Comparison of ENCODE assay signal across 24 cellular contexts in the genomic region with DNA sequence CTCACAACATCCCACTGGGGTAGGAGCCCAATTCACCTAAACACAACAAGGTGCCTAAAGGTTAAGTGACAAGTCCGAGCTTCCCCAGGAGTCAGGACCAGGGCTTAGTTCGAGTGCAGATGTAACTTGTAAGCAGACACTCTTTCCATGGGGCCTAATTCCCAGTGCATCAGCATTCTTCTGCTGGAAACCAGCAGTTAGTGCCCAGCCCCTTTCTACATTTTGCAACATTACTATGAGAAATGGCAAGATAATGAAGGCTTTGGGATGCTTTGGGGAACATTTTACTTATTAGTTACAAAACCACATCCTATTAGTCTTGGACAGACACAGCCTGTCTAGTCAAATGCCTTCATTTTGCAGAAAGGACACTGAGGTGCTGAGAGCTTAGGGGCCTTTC.
A peak's percentile ranks its signal among the peaks of the same experiment; 100 is the strongest.
DNase-seq lines count a peak whose midpoint lies in the region; ATAC-seq and TF ChIP-seq lines count a peak whose summit lies in the region.
"Had no signal": no experiment of that assay in that cellular context is flagged by ENCODE, and none has a peak within 500 bp of the region (broad histone marks: within the 10 kb centered on the region; RNA-seq: fewer than 3 reads in every experiment).

No MANE protein-coding gene starts in this region.

- no peaks in the 10 kb centered on the region for H4K20me1 ChIP-seq in osteoblast (ENCODE audit: insufficient read depth, low read length)
- peaks cover 6% of the 10 kb centered on the region for H4K20me1 ChIP-seq in H9 (ENCODE audit: control insufficient read depth, insufficient read depth, insufficient read length)

- no peaks in the 10 kb centered on the region; the same call in 1 of the 2 replicates for H3K27me3 Mint-ChIP-seq in H9 (ENCODE audit: low read depth)
- H3K27me3 Mint-ChIP-seq: CD4-positive, alpha-beta T cell; naive thymus-derived CD8-positive, alpha-beta T cell; stimulated activated naive CD8-positive, alpha-beta T cell treated with anti-CD3 and anti-CD28 coated beads, Interleukin-15, amount 100 ng/mL, for 72 hours had no signal

- H2AK5ac ChIP-seq in H9 (ENCODE audit: insufficient read length, low read length), result no peak overlapping the region

- no peak overlapping the region for H4K91ac ChIP-seq in H9 (ENCODE audit: insufficient read length, low read depth, low read length)

- no peak overlapping the region for H3K23ac ChIP-seq in H9 (ENCODE audit: insufficient read length, low read depth, low read length)

- H3K9ac ChIP-seq in H9 (ENCODE audit: extremely low read depth, insufficient read length, low read length), result no peak overlapping the region
- H3K9ac ChIP-seq: parathyroid adenoma had no signal

- H2BK5ac ChIP-seq in H9 (ENCODE audit: insufficient read length, low read length), result no peak overlapping the region

- H4K8ac ChIP-seq in H9 (replicated peaks; ENCODE audit: insufficient read length, low read depth, low read length), result no peak overlapping the region

- H3K4me3 ChIP-seq in AG04450 (ENCODE audit: low read depth, low read length) (no peak overlapping the region), fibroblast of mammary gland (ENCODE audit: control insufficient read depth, low read depth, low read length) (no peak overlapping the region), osteoblast (ENCODE audit: insufficient read depth, low read length) (no peak overlapping the region)

- no peak overlapping the region for H2BK20ac ChIP-seq in H9 (ENCODE audit: low read depth, low read length, poor library complexity, severe bottlenecking)

- peak overlapping the region; percentile 14 for H3K4me2 ChIP-seq in osteoblast (ENCODE audit: insufficient read depth, low read length)
- H3K4me2 ChIP-seq in H9 (ENCODE audit: insufficient read depth, insufficient read length, low read length), result no peak overlapping the region

- H3K4me1 ChIP-seq in osteoblast (ENCODE audit: insufficient read depth, low read length) (peaks cover 16% of the 10 kb centered on the region), H9 (ENCODE audit: insufficient read depth, low read length) (peaks cover 9% of the 10 kb centered on the region; the same call in 1 of the 2 replicates)

- H3K36me3 Mint-ChIP-seq in H9 (ENCODE audit: insufficient read depth in 1 of 3, low read depth in 3 of 3), result no peaks in the 10 kb centered on the region; a peak in 1 of 7 replicates
- H3K36me3 Mint-ChIP-seq: naive thymus-derived CD8-positive, alpha-beta T cell had no signal

- H3K27me3 ChIP-seq in AG04450 (ENCODE audit: control insufficient read depth, insufficient read depth, low read length) (no peaks in the 10 kb centered on the region), osteoblast (ENCODE audit: insufficient read depth, low read length) (no peaks in the 10 kb centered on the region), H9 (ENCODE audit: insufficient read depth, low read length) (no peaks in the 10 kb centered on the region)
- H3K27me3 ChIP-seq: brain microvascular endothelial cell had no signal

- no peak overlapping the region for H4K5ac ChIP-seq in H9 (ENCODE audit: insufficient read length, low read depth, low read length)

- no peak overlapping the region for H2BK120ac ChIP-seq in H9 (ENCODE audit: low read depth, low read length, poor library complexity, severe bottlenecking)

- H3K9me3 ChIP-seq in AG04450 (ENCODE audit: control insufficient read depth, insufficient read depth, low read length), result no peaks in the 10 kb centered on the region
- no peaks in the 10 kb centered on the region for H3K9me3 ChIP-seq in osteoblast (ENCODE audit: low read depth, low read length)
- H3K9me3 ChIP-seq in H9 (ENCODE audit: control insufficient read depth, low read depth, low read length), result no peaks in the 10 kb centered on the region

- H3T11ph ChIP-seq in H9 (ENCODE audit: low read length), result no peak overlapping the region

- H3K56ac ChIP-seq in H9 (ENCODE audit: insufficient read length, low read depth, low read length), result no peak overlapping the region

- no peak overlapping the region for H2BK15ac ChIP-seq in H9 (ENCODE audit: low read depth, low read length)

- H3K4me1 Mint-ChIP-seq in H9, result peaks cover 30 to 35% of the 10 kb centered on the region in 2 experiments
- H3K4me1 Mint-ChIP-seq: naive thymus-derived CD8-positive, alpha-beta T cell; stimulated activated naive CD8-positive, alpha-beta T cell treated with anti-CD3 and anti-CD28 coated beads, Interleukin-15, amount 100 ng/mL, for 72 hours had no signal

- H3K4ac ChIP-seq in H9 (ENCODE audit: low read depth, low read length), result no peak overlapping the region

- no peak overlapping the region for H3K4me3 Mint-ChIP-seq in H9
- H3K4me3 Mint-ChIP-seq: activated T-cell treated with anti-CD3 and anti-CD28 coated beads, Interleukin-2, amount 50 U/mL, for 72 hours; CD4-positive, alpha-beta T cell; naive thymus-derived CD8-positive, alpha-beta T cell; stimulated activated naive CD8-positive, alpha-beta T cell treated with anti-CD3 and anti-CD28 coated beads, Interleukin-15, amount 100 ng/mL, for 72 hours had no signal

- no peak overlapping the region for H2BK12ac ChIP-seq in H9 (ENCODE audit: insufficient read length, low read depth, low read length)

- no peaks in the 10 kb centered on the region for H3K36me3 ChIP-seq in osteoblast (ENCODE audit: insufficient read depth, low read length)
- H3K36me3 ChIP-seq: brain microvascular endothelial cell had no signal

- H3K79me2 ChIP-seq in osteoblast (ENCODE audit: insufficient read depth, low read length), result no peaks in the 10 kb centered on the region
- H3K79me2 ChIP-seq in H9 (ENCODE audit: insufficient read depth, low read length), result no peaks in the 10 kb centered on the region
- H3K79me2 ChIP-seq: parathyroid adenoma had no signal

- TF ChIP-seq CTCF in AG04450 (IDR thresholded peaks at IDR 0.05; ENCODE audit: low read depth, low read length), result no peak
- TF ChIP-seq CTCF in fibroblast of mammary gland (conservative IDR thresholded peaks at IDR 0.05; ENCODE audit: control insufficient read depth, insufficient read depth, low read depth, low read length), result no peak
- TF ChIP-seq CTCF in osteoblast (IDR thresholded peaks at IDR 0.05; ENCODE audit: extremely low read depth, low read depth, low read length), result no peak
- TF ChIP-seq CTCF in H9 (conservative IDR thresholded peaks at IDR 0.05), result no peak

- no CpG with 5 or more reads among the region's 2 CpGs for WGBS in H9 (ENCODE audit: extremely low coverage, insufficient read length, low lambda C conversion rate)

- H3K79me1 ChIP-seq in H9 (ENCODE audit: insufficient read depth, low read depth, low read length, poor library complexity, severe bottlenecking), result no peaks in the 10 kb centered on the region

- H2AFZ ChIP-seq in osteoblast (ENCODE audit: low read length) (peak overlapping the region; percentile 0), H9 (ENCODE audit: low read length) (no peak overlapping the region)
- H2AFZ ChIP-seq: parathyroid adenoma had no signal

- H3K27ac ChIP-seq in AG04450 (ENCODE audit: low read depth, low read length) (no peak overlapping the region), osteoblast (ENCODE audit: low read depth, low read length) (no peak overlapping the region), H9 (ENCODE audit: insufficient read length, low read depth, low read length) (no peak overlapping the region)
- H3K27ac ChIP-seq: brain microvascular endothelial cell, epithelial cell of prostate, parathyroid adenoma had no signal

- no peak overlapping the region for H3K27ac Mint-ChIP-seq in H9
- H3K27ac Mint-ChIP-seq: activated T-cell treated with anti-CD3 and anti-CD28 coated beads, Interleukin-2, amount 50 U/mL, for 72 hours; CD4-positive, alpha-beta T cell; naive thymus-derived CD8-positive, alpha-beta T cell; stimulated activated naive CD8-positive, alpha-beta T cell treated with anti-CD3 and anti-CD28 coated beads, Interleukin-15, amount 100 ng/mL, for 72 hours had no signal

- no peak overlapping the region for H3K18ac ChIP-seq in H9 (ENCODE audit: insufficient read length, low read depth, low read length)

- CTCF ChIA-PET in AG04450 (lab: Charles Lee), result interaction anchor here (1.3 to 1.6 kb wide), 3 partner anchors 120 to 177 kb away, joined by 3 to 7 read pairs (median 5); no protein-coding TSS in a partner anchor

- DNase-seq in AG04450 (ENCODE audit: low read depth, low spot score) (peak; percentile 11), amniotic epithelial cell (ENCODE audit: low read depth) (peak; percentile 89), fibroblast of mammary gland (ENCODE audit: low read depth) (peak; percentile 58), osteoblast (ENCODE audit: insufficient read length, low spot score, missing footprints) (peak; percentile 78), A172 (ENCODE audit: low spot score) (no peak), H9 (no peak)
- DNase-seq: activated CD8-positive, alpha-beta memory T cell treated with anti-CD3 and anti-CD28 coated beads for 24 hours; activated naive CD4-positive, alpha-beta T cell treated with anti-CD3 and anti-CD28 coated beads, Interleukin-2, amount 50 U/mL, for 16 hours; activated T-cell treated with anti-CD3 and anti-CD28 coated beads, Interleukin-2, amount 50 U/mL, for 72 hours; brain microvascular endothelial cell; CD4-positive, alpha-beta T cell; dermis blood vessel endothelial cell; naive thymus-derived CD8-positive, alpha-beta T cell; NCI-H1105; NCI-H2081 treated with DMSO at 0.1 percent for 48 hours; NCI-H510A treated with DMSO at 0.1 percent for 48 hours; RPMI8226; stimulated activated CD4-positive, alpha-beta T cell treated with anti-CD3 and anti-CD28 coated beads, Interleukin-4, amount 100 ng/mL, for 1 hour; stimulated activated naive CD8-positive, alpha-beta T cell treated with anti-CD3 and anti-CD28 coated beads, Interleukin-15, amount 100 ng/mL, for 72 hours; T1000 had no signal

- ATAC-seq in GM21367 (IDR thresholded peaks at IDR 0.05; ENCODE audit: unreplicated experiment), result no peak
- ATAC-seq in GM18909 (IDR thresholded peaks at IDR 0.05; ENCODE audit: poor library complexity, unreplicated experiment), result no peak
- ATAC-seq: activated T-cell treated with anti-CD3 and anti-CD28 coated beads, Interleukin-2, amount 50 U/mL, for 72 hours; naive thymus-derived CD8-positive, alpha-beta T cell; stimulated activated naive CD8-positive, alpha-beta T cell treated with anti-CD3 and anti-CD28 coated beads, Interleukin-15, amount 100 ng/mL, for 72 hours had no signal

- no peaks in the 10 kb centered on the region for H3K9me3 Mint-ChIP-seq in H9
- H3K9me3 Mint-ChIP-seq: activated T-cell treated with anti-CD3 and anti-CD28 coated beads, Interleukin-2, amount 50 U/mL, for 72 hours; CD4-positive, alpha-beta T cell; naive thymus-derived CD8-positive, alpha-beta T cell; stimulated activated naive CD8-positive, alpha-beta T cell treated with anti-CD3 and anti-CD28 coated beads, Interleukin-15, amount 100 ng/mL, for 72 hours had no signal

- POLR2A ChIA-PET in AG04450 (lab: Yijun Ruan, JAX), result no interaction called here

- no peaks in the 10 kb centered on the region for H3K23me2 ChIP-seq in H9 (ENCODE audit: insufficient read length, low read depth, low read length, poor library complexity, severe bottlenecking)

- no peak overlapping the region; the same call in 1 of the 2 replicates for H3K14ac ChIP-seq in H9 (ENCODE audit: insufficient read depth, low read length)

Comparison
In these comparisons a context has a peak if more than half of its experiments do, and no peak if none do; other contexts are left out.
1. DNase-seq: peak in AG04450 (single experiment), amniotic epithelial cell (single experiment), fibroblast of mammary gland (single experiment) and osteoblast (single experiment); none in A172 (single experiment) and H9 (single experiment).